Comparison of ENCODE assay signal across 31 cellular contexts in genomic region chr3:122407946-122408345, GRCh38.
"Had no signal": no experiment of that assay in that cellular context is flagged by ENCODE, and none has a peak within 500 bp of the region (broad histone marks: within the 10 kb centered on the region; RNA-seq: fewer than 3 reads in every experiment).

No MANE protein-coding gene starts in this region.

- H3K27ac ChIP-seq: brain microvascular endothelial cell, Peyer's patch, SJSA1, VCaP had no signal

- ATAC-seq: activated naive CD4-positive, alpha-beta T cell treated with anti-CD3 and anti-CD28 coated beads, Interleukin-2, amount 50 U/mL, for 72 hours; T-cell had no signal

- H3K27me3 Mint-ChIP-seq: activated B cell treated with CpG ODN at 0.5 μM for 24 hours; activated CD4-positive, alpha-beta memory T cell treated with anti-CD3 and anti-CD28 coated beads for 36 hours; T-cell had no signal

- H3K9ac ChIP-seq: SK-N-SH had no signal

- H3K4me1 ChIP-seq: Peyer's patch had no signal

- H3K4me3 Mint-ChIP-seq: activated B cell treated with CpG ODN at 0.5 μM for 24 hours; activated CD4-positive, alpha-beta memory T cell treated with anti-CD3 and anti-CD28 coated beads for 36 hours; activated T-helper 1 cell treated with anti-CD3 and anti-CD28 coated beads, Interleukin-12 subunit alpha, Interleukin-12 subunit beta, Interleukin-2, Interleukin-4 antibody, amounts not matched to agents 30 ng/mL and 10 ng/mL and 1 ng/mL, durations not matched to agents 14 hours and 24 hours and 36 hours; T-cell had no signal

- H3K4me3 ChIP-seq: MG63, Peyer's patch, SJSA1 had no signal

- H3K27me3 ChIP-seq: brain microvascular endothelial cell, MG63, Peyer's patch, SJSA1 had no signal

- H3K27ac Mint-ChIP-seq: activated B cell treated with CpG ODN at 0.5 μM for 24 hours; activated CD4-positive, alpha-beta memory T cell treated with anti-CD3 and anti-CD28 coated beads for 36 hours; activated T-helper 1 cell treated with anti-CD3 and anti-CD28 coated beads, Interleukin-12 subunit alpha, Interleukin-12 subunit beta, Interleukin-2, Interleukin-4 antibody, amounts not matched to agents 30 ng/mL and 10 ng/mL and 1 ng/mL, durations not matched to agents 14 hours and 24 hours and 36 hours had no signal

- H3K4me2 ChIP-seq: SK-N-SH had no signal

- H3K9me3 Mint-ChIP-seq: activated B cell treated with CpG ODN at 0.5 μM for 24 hours; activated CD4-positive, alpha-beta memory T cell treated with anti-CD3 and anti-CD28 coated beads for 36 hours; activated naive CD4-positive, alpha-beta T cell treated with anti-CD3 and anti-CD28 coated beads, Interleukin-2, amount 50 U/mL, for 72 hours; activated T-helper 1 cell treated with anti-CD3 and anti-CD28 coated beads, Interleukin-12 subunit alpha, Interleukin-12 subunit beta, Interleukin-2, Interleukin-4 antibody, amounts not matched to agents 30 ng/mL and 10 ng/mL and 1 ng/mL, durations not matched to agents 14 hours and 24 hours and 36 hours; T-cell had no signal

- DNase-seq: activated B cell treated with CpG ODN at 0.5 μM for 24 hours; activated CD4-positive, alpha-beta memory T cell treated with anti-CD3 and anti-CD28 coated beads for 36 hours; activated CD4-positive, alpha-beta T cell treated with anti-CD3 and anti-CD28 coated beads for 4 hours; activated CD4-positive, alpha-beta T cell treated with anti-CD3 and anti-CD28 coated beads, Interleukin-2, amount 50 U/mL, for 1 hour; activated CD4-positive, CD25-positive, alpha-beta regulatory T cell treated with anti-CD3 and anti-CD28 coated beads, Interleukin-2, amount 50 U/mL, for 72 hours; activated CD8-positive, alpha-beta memory T cell treated with anti-CD3 and anti-CD28 coated beads, Interleukin-2, amount 50 U/mL, for 4 hours; activated gamma-delta T cell treated with Interleukin-2 at 50 U/mL for 16 hours; amniotic stem cell; aorta; brain microvascular endothelial cell; central memory CD4-positive, alpha-beta T cell; Kasumi-1; KG1; MG63; NCI-H1048; NCI-H1436 treated with DMSO at 0.1 percent for 48 hours; NCI-H1694 treated with DMSO at 0.1 percent for 48 hours; NCI-H2029; NCI-H345; NCI-H524 treated with DMSO at 0.1 percent for 48 hours; Peyer's patch; RPMI8226; SHP77 treated with DMSO at 0.1 percent for 48 hours; SK-N-SH; T-cell; T-helper 2 cell; T-helper 9 cell had no signal

- H3K9me3 ChIP-seq: MG63, Peyer's patch, SJSA1, SK-N-SH had no signal
